31 cellular contexts compared by ENCODE assay signal in genomic region chr22:35912668-35913067, GRCh38.
A peak's percentile ranks its signal among the peaks of the same experiment; 100 is the strongest.
DNase-seq lines count a peak whose midpoint lies in the region; ATAC-seq, FAIRE-seq and TF ChIP-seq lines count a peak whose summit lies in the region.
"Had no signal": no experiment of that assay in that cellular context is flagged by ENCODE, and none has a peak within 500 bp of the region (broad histone marks: within the 10 kb centered on the region; RNA-seq: fewer than 3 reads in every experiment).

No MANE protein-coding gene starts in this region.

- intact Hi-C loops in gastrocnemius medialis (cut with DNase I; ENCODE audit: low total_unique reads): no loop called here

- H3K4me2 ChIP-seq in KMS-11 (peak overlapping the region; percentile 15; the same call in 1 of the 2 replicates), hepatocyte (no peak overlapping the region)

- H4K20me1 ChIP-seq in KMS-11 (ENCODE audit: insufficient read depth): no peaks in the 10 kb centered on the region
- H4K20me1 ChIP-seq in hepatocyte (ENCODE audit: insufficient read depth, poor library complexity, severe bottlenecking): no peaks in the 10 kb centered on the region

- no peaks in the 10 kb centered on the region for H3K9me3 ChIP-seq in hepatocyte (ENCODE audit: low read depth)
- no peaks in the 10 kb centered on the region for H3K9me3 ChIP-seq in gastrocnemius medialis
- H3K9me3 ChIP-seq: Peyer's patch, SJSA1, thoracic aorta had no signal

- H3K9ac ChIP-seq in KMS-11: no peak overlapping the region; the same call in 1 of the 2 replicates

- no peak overlapping the region for H2AFZ ChIP-seq in KMS-11 (ENCODE audit: low read depth)
- H2AFZ ChIP-seq in hepatocyte: no peak overlapping the region

- H3K27ac ChIP-seq in KMS-11 (peak overlapping the region; percentile 8; the same call in 1 of the 2 replicates), hepatocyte (peak overlapping the region; percentile 9), gastrocnemius medialis (peak overlapping the region; percentile 84 to 91 (median 88))
- H3K27ac ChIP-seq: brain microvascular endothelial cell, SJSA1, thoracic aorta had no signal

- H3K79me2 ChIP-seq in KMS-11 (ENCODE audit: insufficient read depth, low read depth) (no peaks in the 10 kb centered on the region), hepatocyte (peaks cover 88% of the 10 kb centered on the region)

- no peak for TF ChIP-seq POLR2A in gastrocnemius medialis (IDR thresholded peaks at IDR 0.05)

- no peak for FAIRE-seq in GM19239 (lab: Jason Lieb, UNC)
- FAIRE-seq: GM12892 had no signal

- H3K36me3 ChIP-seq in KMS-11 (ENCODE audit: insufficient read depth) (no peaks in the 10 kb centered on the region), hepatocyte (replicated peaks; ENCODE audit: insufficient read depth, low read depth) (no peaks in the 10 kb centered on the region), gastrocnemius medialis (no peaks in the 10 kb centered on the region)
- H3K36me3 ChIP-seq: brain microvascular endothelial cell, Peyer's patch, SJSA1, thoracic aorta had no signal

- H3K9me2 ChIP-seq in hepatocyte (replicated peaks; ENCODE audit: insufficient read depth): no peaks in the 10 kb centered on the region

- H3K4me3 ChIP-seq in KMS-11 (IDR thresholded peaks at IDR 0.05; ENCODE audit: insufficient read depth, low read depth, low read length): no peak overlapping the region
- no peak overlapping the region for H3K4me3 ChIP-seq in hepatocyte
- H3K4me3 ChIP-seq in gastrocnemius medialis: no peak overlapping the region
- H3K4me3 ChIP-seq: Peyer's patch, SJSA1, thoracic aorta had no signal

- in situ Hi-C loops in gastrocnemius medialis (cut with MboI; ENCODE audit: low sequenced_read_pairs in 4 of 4): loop anchor here in 3 of 4 donors (25.0 kb wide), 2 partner anchors 150 to 275 kb away; partner anchors contain the start of gene APOL6 (in 1 of the 3)

- peaks cover 17% of the 10 kb centered on the region for H3K4me1 ChIP-seq in KMS-11 (ENCODE audit: low read depth, poor library complexity, severe bottlenecking)
- H3K4me1 ChIP-seq in hepatocyte (ENCODE audit: insufficient read depth): peaks cover 34% of the 10 kb centered on the region
- peaks cover 61 to 68% of the 10 kb centered on the region in 2 donors for H3K4me1 ChIP-seq in gastrocnemius medialis

- DNase-seq in OCI-M1 (lab: John Stamatoyannopoulos, UW) (peak; percentile 49), hepatocyte (ENCODE audit: low spot score) (no peak), gastrocnemius medialis (no peak), GM19239 (ENCODE audit: insufficient read length, low spot score) (no peak), NCI-H2029 treated with DMSO at 0.1 percent for 48 hours (lab: John Stamatoyannopoulos, UW) (no peak), GDM1 (lab: John Stamatoyannopoulos, UW) (no peak)
- DNase-seq: activated CD4-positive, alpha-beta memory T cell treated with anti-CD3 and anti-CD28 coated beads, Interleukin-2, amount 10 ng/mL, durations not matched to agents 7 days and 5 days; activated CD4-positive, CD25-positive, alpha-beta regulatory T cell treated with anti-CD3 and anti-CD28 coated beads, Interleukin-2, amount 50 U/mL, for 72 hours; activated gamma-delta T cell; activated naive CD8-positive, alpha-beta T cell treated with anti-CD3 and anti-CD28 coated beads, Interleukin-2, amount 50 U/mL, for 24 hours; brain microvascular endothelial cell; effector memory CD4-positive, alpha-beta T cell; erythroblast; foreskin melanocyte; IMR-90; islet precursor cell; mesendoderm; NCI-H1417; NCI-H446; Peyer's patch; retina; stimulated activated CD4-positive, alpha-beta T cell treated with anti-CD3 and anti-CD28 coated beads, Interleukin-12 subunit alpha, Interleukin-12 subunit beta, amount 100 ng/mL, for 4 hours; stimulated activated CD4-positive, alpha-beta T cell treated with anti-CD3 and anti-CD28 coated beads, Interleukin-4, amount 100 ng/mL, for 24 hours; stimulated activated naive B cell treated with anti-CD40 and anti-IgM and Interleukin-4, amounts not matched to agents 10 μg/mL and 1 μg/mL and 100 μg/mL, for 72 hours; T-helper 1 cell had no signal

- ATAC-seq in gastrocnemius medialis (no peak), HG02588 (IDR thresholded peaks at IDR 0.05; ENCODE audit: unreplicated experiment) (no peak)
- ATAC-seq: activated naive CD8-positive, alpha-beta T cell treated with anti-CD3 and anti-CD28 coated beads, Interleukin-2, amount 50 U/mL, for 24 hours; HCT116; stimulated activated naive B cell treated with anti-CD40 and anti-IgM and Interleukin-4, amounts not matched to agents 10 μg/mL and 1 μg/mL and 100 μg/mL, for 72 hours had no signal

- TF ChIP-seq CTCF in KMS-11 (conservative IDR thresholded peaks at IDR 0.05; ENCODE audit: low read depth, low read length): no peak
- TF ChIP-seq CTCF in hepatocyte (IDR thresholded peaks at IDR 0.05; ENCODE audit: poor library complexity): no peak
- no peak for TF ChIP-seq CTCF in gastrocnemius medialis (IDR thresholded peaks at IDR 0.05 in 4 of 5, conservative IDR thresholded peaks at IDR 0.05 in 1 of 5)

- H3K27me3 ChIP-seq in KMS-11 (ENCODE audit: insufficient read depth, low read depth): no peaks in the 10 kb centered on the region
- H3K27me3 ChIP-seq in hepatocyte: no peaks in the 10 kb centered on the region
- no peaks in the 10 kb centered on the region for H3K27me3 ChIP-seq in gastrocnemius medialis
- H3K27me3 ChIP-seq: brain microvascular endothelial cell, Peyer's patch, SJSA1 had no signal

- 62% methylated on average over 1 of the region's 1 CpG for WGBS in hepatocyte (ENCODE audit: low lambda C conversion rate, missing lambda C conversion rate)

Comparison
In these comparisons a context has a peak if more than half of its experiments do, and no peak if none do; other contexts are left out.
1. H3K27ac ChIP-seq: peak in every context shown above with its lines; median percentile 88 in gastrocnemius medialis; 9 in hepatocyte; 8 in KMS-11.